In genomic region chr6:47571488-47571887, GRCh38 we compare ENCODE assay signal across 27 cellular contexts.
"Had no signal": no experiment of that assay in that cellular context is flagged by ENCODE, and none has a peak within 500 bp of the region (broad histone marks: within the 10 kb centered on the region; RNA-seq: fewer than 3 reads in every experiment).

No MANE protein-coding gene starts in this region.

- H3K27ac Mint-ChIP-seq: activated CD4-positive, alpha-beta memory T cell treated with anti-CD3 and anti-CD28 coated beads, Interleukin-2, amount 10 ng/mL, durations not matched to agents 7 days and 5 days; activated CD4-positive, alpha-beta T cell treated with anti-CD3 and anti-CD28 coated beads, Interleukin-2, amount 10 ng/mL, durations not matched to agents 24 days and 14 days; activated naive CD4-positive, alpha-beta T cell treated with anti-CD3 and anti-CD28 coated beads, Interleukin-2, amount 10 ng/mL, durations not matched to agents 7 days and 5 days; activated naive CD8-positive, alpha-beta T cell treated with anti-CD3 and anti-CD28 coated beads, Interleukin-2, amount 50 U/mL, for 24 hours had no signal

- H3K9me3 ChIP-seq: colonic mucosa, spleen, testis, uterus had no signal

- H3K4me1 ChIP-seq: colonic mucosa, testis had no signal

- H3K4me1 Mint-ChIP-seq: activated CD4-positive, alpha-beta memory T cell treated with anti-CD3 and anti-CD28 coated beads, Interleukin-2, amount 10 ng/mL, durations not matched to agents 7 days and 5 days; activated naive CD8-positive, alpha-beta T cell treated with anti-CD3 and anti-CD28 coated beads, Interleukin-2, amount 50 U/mL, for 24 hours had no signal

- H3K4me3 Mint-ChIP-seq: activated CD4-positive, alpha-beta memory T cell treated with anti-CD3 and anti-CD28 coated beads, Interleukin-2, amount 10 ng/mL, durations not matched to agents 7 days and 5 days; activated CD4-positive, alpha-beta T cell treated with anti-CD3 and anti-CD28 coated beads, Interleukin-2, amount 10 ng/mL, durations not matched to agents 24 days and 14 days; activated naive CD4-positive, alpha-beta T cell treated with anti-CD3 and anti-CD28 coated beads, Interleukin-2, amount 10 ng/mL, durations not matched to agents 7 days and 5 days; activated naive CD8-positive, alpha-beta T cell treated with anti-CD3 and anti-CD28 coated beads, Interleukin-2, amount 50 U/mL, for 24 hours; activated T-cell treated with anti-CD3 and anti-CD28 coated beads, Interleukin-2, amount 50 U/mL, for 72 hours; mesothelial cell of epicardium; naive thymus-derived CD8-positive, alpha-beta T cell; T-helper 17 cell had no signal

- H3K27ac ChIP-seq: brain microvascular endothelial cell, colonic mucosa, dorsolateral prefrontal cortex, epithelial cell of prostate, spleen, testis, uterus had no signal

- DNase-seq: activated CD4-positive, alpha-beta memory T cell treated with anti-CD3 and anti-CD28 coated beads, Interleukin-2, amount 10 ng/mL, durations not matched to agents 7 days and 5 days; activated CD4-positive, alpha-beta T cell treated with anti-CD3 and anti-CD28 coated beads, Interleukin-2, amount 10 ng/mL, durations not matched to agents 24 days and 14 days; activated effector memory CD4-positive, alpha-beta T cell treated with anti-CD3 and anti-CD28 coated beads, Interleukin-2, amount 50 U/mL, for 16 hours; activated naive CD4-positive, alpha-beta T cell treated with anti-CD3 and anti-CD28 coated beads, Interleukin-2, amount 10 ng/mL, durations not matched to agents 7 days and 5 days; activated naive CD8-positive, alpha-beta T cell treated with anti-CD3 and anti-CD28 coated beads, Interleukin-2, amount 50 U/mL, for 24 hours; activated T-cell treated with anti-CD3 and anti-CD28 coated beads, Interleukin-2, amount 50 U/mL, for 72 hours; anterior cingulate cortex; brain microvascular endothelial cell; central memory CD4-positive, alpha-beta T cell; colonic mucosa; dorsolateral prefrontal cortex; foreskin melanocyte; hippocampal formation; left ventricle myocardium superior; mammary epithelial cell; naive thymus-derived CD8-positive, alpha-beta T cell; spleen; stimulated activated CD4-positive, alpha-beta T cell treated with anti-CD3 and anti-CD28 coated beads, Interleukin-4, amount 100 ng/mL, for 1 hour; stimulated activated naive CD4-positive, alpha-beta T cell; T-helper 17 cell; testis; trophoblast cell; uterus had no signal

- H3K4me3 ChIP-seq: colonic mucosa, dorsolateral prefrontal cortex, spleen, testis, uterus had no signal

- H3K9me3 Mint-ChIP-seq: activated CD4-positive, alpha-beta memory T cell treated with anti-CD3 and anti-CD28 coated beads, Interleukin-2, amount 10 ng/mL, durations not matched to agents 7 days and 5 days; activated CD4-positive, alpha-beta T cell treated with anti-CD3 and anti-CD28 coated beads, Interleukin-2, amount 10 ng/mL, durations not matched to agents 24 days and 14 days; activated naive CD8-positive, alpha-beta T cell treated with anti-CD3 and anti-CD28 coated beads, Interleukin-2, amount 50 U/mL, for 24 hours; activated T-cell treated with anti-CD3 and anti-CD28 coated beads, Interleukin-2, amount 50 U/mL, for 72 hours had no signal

- H3K27me3 ChIP-seq: brain microvascular endothelial cell, colonic mucosa, dorsolateral prefrontal cortex, spleen, testis, uterus had no signal

- H3K27me3 Mint-ChIP-seq: activated CD4-positive, alpha-beta memory T cell treated with anti-CD3 and anti-CD28 coated beads, Interleukin-2, amount 10 ng/mL, durations not matched to agents 7 days and 5 days; activated CD4-positive, alpha-beta T cell treated with anti-CD3 and anti-CD28 coated beads, Interleukin-2, amount 10 ng/mL, durations not matched to agents 24 days and 14 days; activated naive CD4-positive, alpha-beta T cell treated with anti-CD3 and anti-CD28 coated beads, Interleukin-2, amount 10 ng/mL, durations not matched to agents 7 days and 5 days; activated naive CD8-positive, alpha-beta T cell treated with anti-CD3 and anti-CD28 coated beads, Interleukin-2, amount 50 U/mL, for 24 hours; naive thymus-derived CD8-positive, alpha-beta T cell; progenitor cell of endocrine pancreas; T-helper 17 cell had no signal

- ATAC-seq: activated CD4-positive, CD25-positive, alpha-beta regulatory T cell treated with anti-CD3 and anti-CD28 coated beads, Interleukin-2, amount 50 U/mL, for 24 hours; activated naive CD8-positive, alpha-beta T cell treated with anti-CD3 and anti-CD28 coated beads, Interleukin-2, amount 50 U/mL, for 24 hours; activated T-cell treated with anti-CD3 and anti-CD28 coated beads, Interleukin-2, amount 50 U/mL, for 72 hours; left ventricle myocardium superior; naive thymus-derived CD8-positive, alpha-beta T cell; T-helper 17 cell had no signal

- H3K36me3 ChIP-seq: brain microvascular endothelial cell, colonic mucosa, uterus had no signal
